Comparison of ENCODE assay signal across 13 cellular contexts in genomic region chr15:81865850-81866537, GRCh38.
A peak's percentile ranks its signal among the peaks of the same experiment; 100 is the strongest.
DNase-seq lines count a peak whose midpoint lies in the region; ATAC-seq, FAIRE-seq and TF ChIP-seq lines count a peak whose summit lies in the region.
"Had no signal": no experiment of that assay in that cellular context is flagged by ENCODE, and none has a peak within 500 bp of the region (broad histone marks: within the 10 kb centered on the region; RNA-seq: fewer than 3 reads in every experiment).

No MANE protein-coding gene starts in this region.

- H3K4me2 ChIP-seq in GM12878 (ENCODE audit: control insufficient read depth, insufficient read depth) = peak overlapping the region; percentile 79

- no peak overlapping the region for H2AFZ ChIP-seq in GM12878 (ENCODE audit: control insufficient read depth, low read depth, low read length)

- WGBS in GM12878 (ENCODE audit: insufficient coverage, insufficient replicate concordance, low lambda C conversion rate, missing lambda C conversion rate) = 4% methylated on average over 7 of the region's 11 CpGs

- in situ Hi-C loops in GM12878 (cut with MboI) = no loop called here

- BruUV-seq in GM12878 (replicated peaks; lab: Mats Ljungman, UMichigan) = no TSS peak

- no peaks in the 10 kb centered on the region for H3K27me3 ChIP-seq in GM12878 (replicated peaks in 1 of 2; ENCODE audit: control insufficient read depth in 2 of 2, insufficient read depth in 2 of 2, low read length in 1 of 2)

- SMC1A ChIA-PET in GM12878 (lab: Charles Lee; ENCODE audit: uncharacterized antibody, unreplicated experiment) = no interaction called here

- TF ChIP-seq EP300 in GM12878 (IDR thresholded peaks at IDR 0.05; ENCODE audit: borderline replicate concordance in 1 of 2, control insufficient read depth in 1 of 2, low read depth in 2 of 2, low read length in 2 of 2) = no peak

- no peaks in the 10 kb centered on the region for H3K79me2 ChIP-seq in GM12878 (ENCODE audit: control insufficient read depth, insufficient read depth, low read length)

- H3K36me3 ChIP-seq in GM12878 (ENCODE audit: control insufficient read depth in 2 of 2, insufficient read depth in 2 of 2, low read length in 1 of 2) = no peaks in the 10 kb centered on the region

- RAD21 ChIA-PET in GM12878 (lab: Charles Lee; ENCODE audit: unreplicated experiment) = no interaction called here

- POLR2A ChIA-PET in GM12878 (lab: Charles Lee) = no interaction called here

- TF ChIP-seq POLR2A in GM12878 (IDR thresholded peaks at IDR 0.05; ENCODE audit: low read depth, low read length) = no peak

- H3K27ac ChIP-seq in GM12878 (ENCODE audit: control insufficient read depth, insufficient read depth) = no peak overlapping the region

- H3K4me1 ChIP-seq in GM12878 (ENCODE audit: control insufficient read depth, insufficient read depth, low read length) = peaks cover 12% of the 10 kb centered on the region

- H3K4me3 ChIP-seq in GM12878 = no peak overlapping the region
- H3K4me3 ChIP-seq in foreskin fibroblast (ENCODE audit: low read depth in 1 of 2, low read length in 2 of 2) = no peak overlapping the region

- intact Hi-C loops in GM12878 (cut with micrococcal nuclease; ENCODE audit: unreplicated experiment) = no loop called here

- TF ChIP-seq RAD21 in GM12878 (IDR thresholded peaks at IDR 0.05; ENCODE audit: insufficient read depth, low read depth, low read length) = no peak

- no peak overlapping the region for H3K9ac ChIP-seq in GM12878 (ENCODE audit: control insufficient read depth, insufficient read depth, low read length)

- no peak for TF ChIP-seq CTCF in GM12878 (IDR thresholded peaks at IDR 0.05 in 2 of 3, conservative IDR thresholded peaks at IDR 0.05 in 1 of 3; ENCODE audit: control insufficient read depth in 2 of 3, extremely low read depth in 1 of 3, insufficient read depth in 1 of 3, low read depth in 3 of 3, low read length in 3 of 3)
- no peak for TF ChIP-seq CTCF in foreskin fibroblast (IDR thresholded peaks at IDR 0.05; ENCODE audit: low read depth, low read length)

- FAIRE-seq in GM12878 (lab: Jason Lieb, UNC) = peak; percentile 96

- DNase-seq in GM12878 (ENCODE audit: low read depth, low spot score) (peak; percentile 63), activated gamma-delta T cell (lab: John Stamatoyannopoulos, UW) (no peak), NCI-H1105 (lab: John Stamatoyannopoulos, UW) (no peak), NCI-H128 (lab: John Stamatoyannopoulos, UW; ENCODE audit: unreplicated experiment) (no peak), foreskin fibroblast (no peak)
- DNase-seq: Kasumi-1; NCI-H774; nucleus accumbens; stimulated activated CD4-positive, alpha-beta T cell treated with anti-CD3 and anti-CD28 coated beads, Interleukin-4, amount 100 ng/mL, for 24 hours; T-cell had no signal

- no peaks in the 10 kb centered on the region for H4K20me1 ChIP-seq in GM12878 (ENCODE audit: control insufficient read depth, insufficient read depth)

- H3K9me3 ChIP-seq in GM12878 (replicated peaks; ENCODE audit: control insufficient read depth, insufficient read depth, low read length) = no peaks in the 10 kb centered on the region; the same call in 2 of the 3 replicates

- ATAC-seq in GM18520 (IDR thresholded peaks at IDR 0.05; ENCODE audit: unreplicated experiment) (peak; percentile 68), GM21515 (IDR thresholded peaks at IDR 0.05; ENCODE audit: unreplicated experiment) (peak; percentile 100), HG03095 (IDR thresholded peaks at IDR 0.05; ENCODE audit: unreplicated experiment) (peak; percentile 96), GM12878 (peak; percentile 100)
- ATAC-seq: T-cell had no signal

- CTCF ChIA-PET in GM12878 (lab: Yijun Ruan, JAX) = interaction anchor here (0.6 kb wide), 1 partner anchor 1604 kb away, joined by 3 read pairs; no protein-coding TSS in a partner anchor

TF ChIP-seq in GM12878, 131 proteins besides CTCF, POLR2A, EP300 and RAD21:
- TF ChIP-seq PML (IDR thresholded peaks at IDR 0.05; ENCODE audit: low read length) (no peak), SPI1 (IDR thresholded peaks at IDR 0.05; ENCODE audit: borderline replicate concordance, insufficient read depth, low read depth, low read length) (peak; percentile 70), RBBP5 (conservative IDR thresholded peaks at IDR 0.05) (no peak), BCL3 (IDR thresholded peaks at IDR 0.05; ENCODE audit: borderline replicate concordance, insufficient read depth, low read depth, low read length, poor library complexity, severe bottlenecking) (no peak), NRF1 (conservative IDR thresholded peaks at IDR 0.05; ENCODE audit: low read depth, low read length) (no peak), SREBF2 (IDR thresholded peaks at IDR 0.05; ENCODE audit: low read length) (no peak), MTA3 (IDR thresholded peaks at IDR 0.05; ENCODE audit: borderline replicate concordance, low read length) (no peak), EGR1 (IDR thresholded peaks at IDR 0.05; ENCODE audit: borderline replicate concordance in 1 of 2, low read depth in 2 of 2, low read length in 2 of 2) (no peak), BHLHE40 (IDR thresholded peaks at IDR 0.05; ENCODE audit: borderline replicate concordance in 1 of 2, low read depth in 2 of 2, low read length in 1 of 2) (no peak), BCLAF1 (IDR thresholded peaks at IDR 0.05) (no peak), MLLT1 (IDR thresholded peaks at IDR 0.05) (no peak), PAX5 (IDR thresholded peaks at IDR 0.05; ENCODE audit: borderline replicate concordance, low read depth, low read length) (peak; percentile 97)
